Comparison of ENCODE assay signal across 16 cellular contexts in the genomic region with DNA sequence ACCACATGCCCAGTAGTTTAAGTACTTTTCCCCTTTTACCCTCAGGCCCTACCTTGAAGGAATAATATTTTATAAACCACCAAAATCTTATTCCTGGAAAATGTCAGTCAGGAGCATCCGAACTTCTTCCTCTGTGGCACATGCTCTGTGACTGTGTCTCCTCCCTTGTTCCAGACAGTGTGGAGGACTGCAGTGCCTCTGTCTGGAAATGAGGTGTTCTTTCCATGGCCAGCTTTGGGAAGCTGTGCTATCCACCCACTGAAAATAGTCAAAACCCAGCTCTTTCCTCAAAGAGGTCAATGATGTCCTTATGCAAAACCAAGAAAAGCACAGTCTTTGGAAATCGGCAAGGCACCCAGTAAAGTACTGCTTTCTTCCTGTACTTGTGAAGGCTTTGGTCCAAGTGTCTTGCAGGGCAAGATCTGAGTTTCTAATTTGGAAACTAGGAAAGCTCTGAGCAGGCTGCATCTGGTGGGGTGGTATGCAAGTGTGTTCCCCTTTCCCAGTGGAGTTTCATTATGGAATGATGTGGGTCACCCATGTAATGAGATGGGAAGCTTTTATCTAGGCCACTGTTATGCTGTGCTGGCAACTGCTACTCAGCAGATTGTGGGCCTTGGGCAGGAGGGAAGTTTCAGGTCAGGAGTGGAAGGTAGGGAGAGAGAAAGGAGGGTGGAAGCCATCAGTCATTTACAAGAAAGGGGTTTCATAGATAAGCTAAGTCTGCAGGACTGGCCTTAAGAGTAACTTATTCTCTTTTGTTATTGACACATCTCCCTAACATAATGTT. TPM values are rescaled to one million over a fixed set of nuclear protein-coding genes. Genes with fewer than 3 reads are reported as not detected.
A peak's percentile ranks its signal among the peaks of the same experiment; 100 is the strongest.
DNase-seq lines count a peak whose midpoint lies in the region; ATAC-seq, FAIRE-seq and TF ChIP-seq lines count a peak whose summit lies in the region.
"Had no signal": no experiment of that assay in that cellular context is flagged by ENCODE, and none has a peak within 500 bp of the region (broad histone marks: within the 10 kb centered on the region; RNA-seq: fewer than 3 reads in every experiment).

No MANE protein-coding gene starts in this region.

- no peaks in the 10 kb centered on the region for H3K27me3 Mint-ChIP-seq in CD14-positive monocyte (ENCODE audit: low read depth in 3 of 3)
- H3K27me3 Mint-ChIP-seq in activated naive CD8-positive, alpha-beta T cell treated with anti-CD3 and anti-CD28 coated beads, Interleukin-2, amount 10 ng/mL, durations not matched to agents 7 days and 5 days, result no peaks in the 10 kb centered on the region

- H3K4me2 ChIP-seq in DOHH2 (ENCODE audit: low read length), result peak overlapping the region; percentile 90

- H3K36me3 Mint-ChIP-seq in CD14-positive monocyte, result peaks cover 42 to 48% of the 10 kb centered on the region in 2 donors
- H3K36me3 Mint-ChIP-seq in activated naive CD8-positive, alpha-beta T cell treated with anti-CD3 and anti-CD28 coated beads, Interleukin-2, amount 10 ng/mL, durations not matched to agents 7 days and 5 days, result peaks cover 73% of the 10 kb centered on the region

- H3K4me1 Mint-ChIP-seq in CD14-positive monocyte, result peaks cover 82% of the 10 kb centered on the region
- peaks cover 72% of the 10 kb centered on the region for H3K4me1 Mint-ChIP-seq in activated naive CD8-positive, alpha-beta T cell treated with anti-CD3 and anti-CD28 coated beads, Interleukin-2, amount 10 ng/mL, durations not matched to agents 7 days and 5 days

- peaks cover 100% of the 10 kb centered on the region for H3K79me2 ChIP-seq in DOHH2 (ENCODE audit: control insufficient read depth, low read length)

- POLR2A ChIA-PET in activated naive CD8-positive, alpha-beta T cell treated with anti-CD3 and anti-CD28 coated beads, Interleukin-2, amount 10 ng/mL, durations not matched to agents 7 days and 5 days (lab: Charles Lee), result interaction anchor here (0.5 to 1.7 kb wide), 3 partner anchors 23 to 1280 kb away, joined by 3 to 5 read pairs (median 3); no protein-coding TSS in a partner anchor

- H3K27me3 ChIP-seq in DOHH2 (ENCODE audit: control insufficient read depth, low read length), result no peaks in the 10 kb centered on the region
- H3K27me3 ChIP-seq: Peyer's patch, sigmoid colon had no signal

- H3K9me2 ChIP-seq in DOHH2 (replicated peaks; ENCODE audit: control insufficient read depth, low read length), result no peaks in the 10 kb centered on the region

- H3K9ac ChIP-seq in kidney (ENCODE audit: low read length in 2 of 2), result no peak overlapping the region

- no peak for ATAC-seq in activated naive CD8-positive, alpha-beta T cell treated with anti-CD3 and anti-CD28 coated beads, Interleukin-2, amount 10 ng/mL, durations not matched to agents 7 days and 5 days (ENCODE audit: low read depth)
- ATAC-seq in mucosa of descending colon, result no peak
- ATAC-seq: HCT116 had no signal

- peaks cover 20% of the 10 kb centered on the region; the same call in 1 of the 2 replicates for H4K20me1 ChIP-seq in DOHH2 (ENCODE audit: control insufficient read depth, insufficient read depth, low read depth, low read length)

- H3K36me3 ChIP-seq in DOHH2 (ENCODE audit: control insufficient read depth, low read length) (peaks cover 98% of the 10 kb centered on the region), kidney (ENCODE audit: control insufficient read depth in 1 of 2, insufficient read depth in 2 of 2, low read length in 2 of 2) (peaks cover 0 to 5% of the 10 kb centered on the region in 2 donors), mucosa of descending colon (ENCODE audit: low read depth) (no peaks in the 10 kb centered on the region)
- H3K36me3 ChIP-seq: Peyer's patch, sigmoid colon had no signal

- FAIRE-seq in kidney (lab: Jason Lieb, UNC), result no peak
- FAIRE-seq: bronchial epithelial cell, urothelium cell line had no signal

- no peaks in the 10 kb centered on the region for H3K9me3 ChIP-seq in DOHH2 (ENCODE audit: control insufficient read depth, insufficient read depth, low read length)
- no peaks in the 10 kb centered on the region for H3K9me3 ChIP-seq in kidney (ENCODE audit: control insufficient read depth in 1 of 2, low read length in 2 of 2)
- H3K9me3 ChIP-seq in mucosa of descending colon, result no peaks in the 10 kb centered on the region
- H3K9me3 ChIP-seq: Peyer's patch, sigmoid colon had no signal

- peaks cover 81% of the 10 kb centered on the region for H3K4me1 ChIP-seq in DOHH2 (ENCODE audit: control insufficient read depth, low read length)
- H3K4me1 ChIP-seq in kidney (ENCODE audit: control insufficient read depth in 1 of 2, insufficient read depth in 1 of 2, low read depth in 1 of 2, low read length in 2 of 2), result peaks cover 16 to 33% of the 10 kb centered on the region in 2 donors
- H3K4me1 ChIP-seq in mucosa of descending colon (ENCODE audit: low read depth), result peaks cover 7% of the 10 kb centered on the region

- DNase-seq in CD14-positive monocyte (ENCODE audit: low spot score) (no peak), kidney (no peak), mucosa of descending colon (no peak), RKO (ENCODE audit: low spot score) (no peak), substantia nigra (lab: John Stamatoyannopoulos, UW) (no peak)
- no peak for DNase-seq in activated naive CD8-positive, alpha-beta T cell treated with anti-CD3 and anti-CD28 coated beads, Interleukin-2, amount 10 ng/mL, durations not matched to agents 7 days and 5 days
- DNase-seq in stimulated activated CD4-positive, alpha-beta T cell treated with anti-CD3 and anti-CD28 coated beads, Interleukin-15, amount 100 ng/mL, for 24 hours, result no peak
- DNase-seq: activated gamma-delta T cell treated with Interleukin-2 at 50 U/mL for 16 hours; NCI-H526 treated with DMSO at 0.1 percent for 48 hours; Peyer's patch; sigmoid colon; stimulated activated CD4-positive, alpha-beta T cell treated with anti-CD3 and anti-CD28 coated beads, Interleukin-4, amount 100 ng/mL, for 24 hours had no signal

- H3K4me3 ChIP-seq in DOHH2 (ENCODE audit: low read length), result peak overlapping the region; percentile 17
- no peak overlapping the region for H3K4me3 ChIP-seq in kidney (ENCODE audit: low read length in 2 of 2)
- no peak overlapping the region for H3K4me3 ChIP-seq in mucosa of descending colon
- H3K4me3 ChIP-seq: Peyer's patch, sigmoid colon had no signal

- H3F3A ChIP-seq in DOHH2 (ENCODE audit: control insufficient read depth, insufficient read depth), result peaks cover 8% of the 10 kb centered on the region

- H3K27ac Mint-ChIP-seq in CD14-positive monocyte, result peak overlapping the region; percentile 67 to 93 (median 84)
- H3K27ac Mint-ChIP-seq in activated naive CD8-positive, alpha-beta T cell treated with anti-CD3 and anti-CD28 coated beads, Interleukin-2, amount 10 ng/mL, durations not matched to agents 7 days and 5 days, result peak overlapping the region; percentile 13

- intact Hi-C loops in CD14-positive monocyte (cut with micrococcal nuclease) (no loop called here), kidney (cut with DNase I) (no loop called here), mucosa of descending colon (cut with DNase I, micrococcal nuclease) (no loop called here)

- TF ChIP-seq CTCF in CD14-positive monocyte (IDR thresholded peaks at IDR 0.05), result no peak
- TF ChIP-seq CTCF in DOHH2 (IDR thresholded peaks at IDR 0.05; ENCODE audit: low read depth, low read length, poor library complexity, severe bottlenecking), result no peak
- no peak for TF ChIP-seq CTCF in kidney (IDR thresholded peaks at IDR 0.05; ENCODE audit: borderline replicate concordance, extremely low read depth, insufficient read depth)
- TF ChIP-seq CTCF in mucosa of descending colon (IDR thresholded peaks at IDR 0.05), result no peak

- peak overlapping the region in 1 of 2 donors; percentile 61 for H3K4me3 Mint-ChIP-seq in CD14-positive monocyte
- no peak overlapping the region for H3K4me3 Mint-ChIP-seq in activated naive CD8-positive, alpha-beta T cell treated with anti-CD3 and anti-CD28 coated beads, Interleukin-2, amount 10 ng/mL, durations not matched to agents 7 days and 5 days

- H3K9me3 Mint-ChIP-seq in CD14-positive monocyte, result no peaks in the 10 kb centered on the region
- no peaks in the 10 kb centered on the region for H3K9me3 Mint-ChIP-seq in activated naive CD8-positive, alpha-beta T cell treated with anti-CD3 and anti-CD28 coated beads, Interleukin-2, amount 10 ng/mL, durations not matched to agents 7 days and 5 days

- H3K27ac ChIP-seq in DOHH2 (ENCODE audit: low read depth, low read length), result no peak overlapping the region
- peak overlapping the region; percentile 28 to 30 for H3K27ac ChIP-seq in kidney (ENCODE audit: low read depth in 2 of 2, low read length in 2 of 2)
- no peak overlapping the region for H3K27ac ChIP-seq in substantia nigra (ENCODE audit: low read depth, low read length, poor library complexity, severe bottlenecking)
- H3K27ac ChIP-seq: Peyer's patch had no signal

RNA-seq across cellular contexts. Expression of a gene that starts 6.0 kb away (rescaled TPM):
- 10 to 100 TPM; 25.9 to 35.4 TPM for polyA plus RNA-seq in CD14-positive monocyte
- total RNA-seq in activated naive CD8-positive, alpha-beta T cell treated with anti-CD3 and anti-CD28 coated beads, Interleukin-2, amount 10 ng/mL, durations not matched to agents 7 days and 5 days, result 10 to 100 TPM; 49.8 to 57.1 TPM
- 34.1 TPM for total RNA-seq in kidney
- polyA plus RNA-seq in kidney (ENCODE audit: insufficient read depth, low read depth, low replicate concordance), result 20.0 TPM
- 10 to 100 TPM; 13.3 to 18.8 (median 13.3) TPM for total RNA-seq in mucosa of descending colon

Comparison
In these comparisons a context has a peak if more than half of its experiments do, and no peak if none do; other contexts are left out.
1. H3K27ac ChIP-seq: peak in kidney (2 of 2); none in DOHH2 (single experiment) and substantia nigra (single experiment).